8 cellular contexts compared by ENCODE assay signal in the genomic region with DNA sequence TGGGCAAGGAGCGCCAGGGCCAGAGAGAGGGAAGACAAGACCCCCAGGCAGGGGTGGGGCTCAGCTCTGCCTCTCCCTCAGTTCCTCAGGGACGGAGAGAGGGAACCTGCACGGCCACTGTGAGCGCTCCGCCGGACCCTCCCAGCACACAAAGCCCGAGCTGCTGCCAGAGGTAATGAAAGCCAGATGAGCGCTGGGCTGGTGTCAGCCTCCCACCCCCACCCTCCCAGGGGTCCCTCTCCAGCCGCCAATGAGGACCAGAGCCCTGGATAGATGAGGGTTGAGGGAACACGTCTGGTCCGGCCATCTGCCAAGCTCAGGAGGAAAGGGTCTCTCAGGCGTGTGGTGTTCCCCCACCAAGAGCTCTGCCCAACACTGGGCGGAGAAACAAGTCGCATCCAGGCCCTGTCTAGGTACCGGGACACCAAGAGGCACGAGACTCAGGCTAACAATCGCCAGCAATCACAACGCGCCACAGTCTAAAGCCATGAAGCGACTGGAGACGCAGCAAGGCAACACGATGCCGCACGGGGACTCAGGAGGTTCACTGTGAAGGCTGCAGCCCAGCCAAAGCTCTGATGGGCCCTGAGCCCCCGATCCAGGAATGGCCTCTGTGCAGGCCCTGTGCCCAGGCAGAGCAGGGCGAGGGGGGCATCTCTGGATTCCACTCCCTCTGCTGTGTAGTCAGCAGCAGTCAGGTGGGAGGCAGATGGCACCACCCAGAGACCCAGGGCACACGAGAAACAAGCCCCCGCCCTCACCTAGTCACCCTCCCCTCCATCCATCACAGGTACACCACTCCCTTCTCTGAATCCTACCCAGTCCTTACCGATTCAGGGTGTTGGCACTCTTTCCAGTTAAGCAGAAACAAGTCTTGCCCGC. TPM values are rescaled to one million over a fixed set of nuclear protein-coding genes. Genes with fewer than 3 reads are reported as not detected.
DNase-seq lines count a peak whose midpoint lies in the region; ATAC-seq and TF ChIP-seq lines count a peak whose summit lies in the region.

No MANE protein-coding gene starts in this region.

- H3K4me1 Mint-ChIP-seq in dendritic cell treated with granulocyte-macrophage colony-stimulating factor and Interleukin-4, amounts not matched to agents 40 ng/mL and 50 ng/mL, for 4 days (ENCODE audit: low read depth): peaks cover 81% of the 10 kb centered on the region
- H3K4me1 Mint-ChIP-seq in naive thymus-derived CD8-positive, alpha-beta T cell: peaks cover 30 to 71% (median 63%) of the 10 kb centered on the region in 4 donors

- H3K4me1 ChIP-seq in BLaER1: peaks cover 97% of the 10 kb centered on the region

- H3K27me3 ChIP-seq in BLaER1: no peaks in the 10 kb centered on the region

- peaks cover 98% of the 10 kb centered on the region for H4K20me1 ChIP-seq in BLaER1

- peaks cover 59% of the 10 kb centered on the region for H3K36me3 Mint-ChIP-seq in dendritic cell treated with granulocyte-macrophage colony-stimulating factor and Interleukin-4, amounts not matched to agents 40 ng/mL and 50 ng/mL, for 4 days (ENCODE audit: low read depth)
- no peaks in the 10 kb centered on the region for H3K36me3 Mint-ChIP-seq in naive thymus-derived CD8-positive, alpha-beta T cell

- peak; percentile 69 for DNase-seq in NCI-H1092 treated with DMSO at 0.1 percent for 48 hours (lab: John Stamatoyannopoulos, UW)
- peak in 1 of 10 donors; percentile 30 for DNase-seq in naive thymus-derived CD8-positive, alpha-beta T cell
- DNase-seq in AML-193 (lab: John Stamatoyannopoulos, UW): no peak
- no peak for DNase-seq in NCI-H1436 (lab: John Stamatoyannopoulos, UW)
- no peak for DNase-seq in GM13976 (ENCODE audit: low spot score)
- DNase-seq in NCI-H2029 treated with DMSO at 0.1 percent for 48 hours (lab: John Stamatoyannopoulos, UW): no peak

- H3K36me3 ChIP-seq in BLaER1: peaks cover 15% of the 10 kb centered on the region

- H3K9me3 Mint-ChIP-seq in dendritic cell treated with granulocyte-macrophage colony-stimulating factor and Interleukin-4, amounts not matched to agents 40 ng/mL and 50 ng/mL, for 4 days: no peaks in the 10 kb centered on the region
- H3K9me3 Mint-ChIP-seq in naive thymus-derived CD8-positive, alpha-beta T cell: no peaks in the 10 kb centered on the region

- POLR2A ChIA-PET in naive thymus-derived CD8-positive, alpha-beta T cell (lab: Charles Lee): interaction anchor here (0.6 to 7.4 kb wide), 7 partner anchors 13 to 97 kb away, joined by 3 to 54 read pairs (median 5); a partner anchor contains a TSS

- no peak for ATAC-seq in naive thymus-derived CD8-positive, alpha-beta T cell

- peak overlapping the region; percentile 100 for H3K4me2 ChIP-seq in BLaER1

- 0 out of 2 replicates have a peak overlapping the region, but pooled peaks have one; percentile 22 for H3K4me3 ChIP-seq in BLaER1

- H3K9ac ChIP-seq in BLaER1: peak overlapping the region; percentile 36

- H3K4me3 Mint-ChIP-seq in dendritic cell treated with granulocyte-macrophage colony-stimulating factor and Interleukin-4, amounts not matched to agents 40 ng/mL and 50 ng/mL, for 4 days: peak overlapping the region; percentile 82
- H3K4me3 Mint-ChIP-seq in naive thymus-derived CD8-positive, alpha-beta T cell: peak overlapping the region; percentile 39 to 88 (median 80)

- no peaks in the 10 kb centered on the region for H3K9me3 ChIP-seq in BLaER1

- in situ Hi-C loops in GM13976 (cut with MboI; ENCODE audit: low sequenced_read_pairs, unreplicated experiment): no loop called here

- no peak for TF ChIP-seq CTCF in GM13976 (IDR thresholded peaks at IDR 0.05; ENCODE audit: borderline replicate concordance, control extremely low read depth, extremely low read depth, insufficient read depth, missing control alignments)

- peak overlapping the region; percentile 99 for H3K27ac Mint-ChIP-seq in dendritic cell treated with granulocyte-macrophage colony-stimulating factor and Interleukin-4, amounts not matched to agents 40 ng/mL and 50 ng/mL, for 4 days
- H3K27ac Mint-ChIP-seq in naive thymus-derived CD8-positive, alpha-beta T cell: peak overlapping the region in 9 of 10 donors; percentile 34 to 90 (median 66)

- H3K27me3 Mint-ChIP-seq in dendritic cell treated with granulocyte-macrophage colony-stimulating factor and Interleukin-4, amounts not matched to agents 40 ng/mL and 50 ng/mL, for 4 days: no peaks in the 10 kb centered on the region
- no peaks in the 10 kb centered on the region for H3K27me3 Mint-ChIP-seq in naive thymus-derived CD8-positive, alpha-beta T cell

- H3K27ac ChIP-seq in BLaER1: peak overlapping the region; percentile 25; the same call in 1 of the 2 replicates

- intact Hi-C loops in dendritic cell treated with granulocyte-macrophage colony-stimulating factor and Interleukin-4, amounts not matched to agents 40 ng/mL and 50 ng/mL, for 4 days (cut with micrococcal nuclease): no loop called here

RNA-seq across cellular contexts. Expression of a gene that starts 1.3 kb away (rescaled TPM):
- 10 to 100 TPM; 93.7 to 99.9 TPM for total RNA-seq in naive thymus-derived CD8-positive, alpha-beta T cell
- 10 to 100 TPM; 14.1 to 35.5 (median 29.4) TPM for polyA plus RNA-seq in naive thymus-derived CD8-positive, alpha-beta T cell

RNA-seq across cellular contexts. Expression of a gene that starts 44.0 kb away (rescaled TPM):
- total RNA-seq in naive thymus-derived CD8-positive, alpha-beta T cell: 1 to 10 TPM; 4.1 to 4.9 TPM
- polyA plus RNA-seq in naive thymus-derived CD8-positive, alpha-beta T cell: not detected

RNA-seq across cellular contexts. Expression of a gene that starts 57.9 kb away (rescaled TPM):
- 1 to 10 TPM; 1.3 to 1.6 TPM for total RNA-seq in naive thymus-derived CD8-positive, alpha-beta T cell
- polyA plus RNA-seq in naive thymus-derived CD8-positive, alpha-beta T cell: not detected
